In the genomic region with DNA sequence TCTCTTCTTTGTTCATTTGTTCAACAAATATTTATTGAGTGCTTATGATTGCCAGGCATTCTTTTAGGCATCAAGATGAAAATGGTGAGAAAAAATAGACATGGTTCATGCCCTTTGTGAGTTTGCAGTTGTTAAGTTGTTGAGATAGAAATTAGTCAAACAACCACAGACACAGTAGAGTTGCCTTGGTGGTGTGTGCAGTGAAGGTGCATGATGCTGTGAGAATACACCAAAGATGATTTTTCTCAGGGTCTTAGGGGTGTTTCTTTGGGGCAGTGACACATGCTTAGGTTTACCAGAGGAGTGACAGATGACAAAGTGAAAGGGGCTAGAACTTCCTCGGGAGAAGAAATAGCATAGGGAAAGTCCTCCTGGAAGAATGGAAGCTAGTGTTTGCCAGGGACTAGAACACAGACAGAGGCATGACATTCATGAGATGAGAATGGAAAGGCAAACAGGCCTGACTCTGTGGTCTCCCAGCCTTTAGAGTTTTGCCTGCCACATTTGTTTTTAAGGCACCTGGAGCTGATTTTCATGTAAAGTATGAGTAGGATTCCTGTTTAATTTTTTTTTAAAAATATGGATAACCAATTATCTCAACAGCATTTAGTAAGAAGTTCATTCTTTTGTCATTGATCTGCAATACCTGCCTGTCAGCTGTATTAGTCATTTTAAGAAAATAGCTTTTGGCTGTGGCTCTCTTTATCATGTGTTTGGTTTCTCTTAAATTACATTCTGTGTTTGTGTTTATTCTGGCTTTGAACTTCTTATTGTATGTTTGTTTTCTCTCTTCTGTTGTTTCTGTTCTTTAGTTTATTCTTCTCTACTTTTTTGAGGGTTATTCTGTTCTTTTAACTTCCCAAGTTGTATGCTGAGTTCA, we compare ENCODE assay signal across 1 cellular context.
TF ChIP-seq lines count a peak whose summit lies in the region.

No MANE protein-coding gene starts in this region.

TF ChIP-seq in GM12878, 131 proteins besides CTCF, POLR2A, EP300 and RAD21:
- TF ChIP-seq ZBTB11 (CRISPR knock-in tag; IDR thresholded peaks at IDR 0.05) (no peak), TBL1XR1 (IDR thresholded peaks at IDR 0.05; ENCODE audit: low read depth, low read length) (no peak), RUNX3 (IDR thresholded peaks at IDR 0.05; ENCODE audit: low read length) (peak; percentile 55; the same call in 1 of the 2 replicates), CHD4 (IDR thresholded peaks at IDR 0.05) (no peak), KLF5 (IDR thresholded peaks at IDR 0.05; ENCODE audit: partially characterized antibody) (no peak), PKNOX1 (IDR thresholded peaks at IDR 0.05) (peak; percentile 63; the same call in 1 of the 2 replicates)
- TF ChIP-seq, protein P1, sequence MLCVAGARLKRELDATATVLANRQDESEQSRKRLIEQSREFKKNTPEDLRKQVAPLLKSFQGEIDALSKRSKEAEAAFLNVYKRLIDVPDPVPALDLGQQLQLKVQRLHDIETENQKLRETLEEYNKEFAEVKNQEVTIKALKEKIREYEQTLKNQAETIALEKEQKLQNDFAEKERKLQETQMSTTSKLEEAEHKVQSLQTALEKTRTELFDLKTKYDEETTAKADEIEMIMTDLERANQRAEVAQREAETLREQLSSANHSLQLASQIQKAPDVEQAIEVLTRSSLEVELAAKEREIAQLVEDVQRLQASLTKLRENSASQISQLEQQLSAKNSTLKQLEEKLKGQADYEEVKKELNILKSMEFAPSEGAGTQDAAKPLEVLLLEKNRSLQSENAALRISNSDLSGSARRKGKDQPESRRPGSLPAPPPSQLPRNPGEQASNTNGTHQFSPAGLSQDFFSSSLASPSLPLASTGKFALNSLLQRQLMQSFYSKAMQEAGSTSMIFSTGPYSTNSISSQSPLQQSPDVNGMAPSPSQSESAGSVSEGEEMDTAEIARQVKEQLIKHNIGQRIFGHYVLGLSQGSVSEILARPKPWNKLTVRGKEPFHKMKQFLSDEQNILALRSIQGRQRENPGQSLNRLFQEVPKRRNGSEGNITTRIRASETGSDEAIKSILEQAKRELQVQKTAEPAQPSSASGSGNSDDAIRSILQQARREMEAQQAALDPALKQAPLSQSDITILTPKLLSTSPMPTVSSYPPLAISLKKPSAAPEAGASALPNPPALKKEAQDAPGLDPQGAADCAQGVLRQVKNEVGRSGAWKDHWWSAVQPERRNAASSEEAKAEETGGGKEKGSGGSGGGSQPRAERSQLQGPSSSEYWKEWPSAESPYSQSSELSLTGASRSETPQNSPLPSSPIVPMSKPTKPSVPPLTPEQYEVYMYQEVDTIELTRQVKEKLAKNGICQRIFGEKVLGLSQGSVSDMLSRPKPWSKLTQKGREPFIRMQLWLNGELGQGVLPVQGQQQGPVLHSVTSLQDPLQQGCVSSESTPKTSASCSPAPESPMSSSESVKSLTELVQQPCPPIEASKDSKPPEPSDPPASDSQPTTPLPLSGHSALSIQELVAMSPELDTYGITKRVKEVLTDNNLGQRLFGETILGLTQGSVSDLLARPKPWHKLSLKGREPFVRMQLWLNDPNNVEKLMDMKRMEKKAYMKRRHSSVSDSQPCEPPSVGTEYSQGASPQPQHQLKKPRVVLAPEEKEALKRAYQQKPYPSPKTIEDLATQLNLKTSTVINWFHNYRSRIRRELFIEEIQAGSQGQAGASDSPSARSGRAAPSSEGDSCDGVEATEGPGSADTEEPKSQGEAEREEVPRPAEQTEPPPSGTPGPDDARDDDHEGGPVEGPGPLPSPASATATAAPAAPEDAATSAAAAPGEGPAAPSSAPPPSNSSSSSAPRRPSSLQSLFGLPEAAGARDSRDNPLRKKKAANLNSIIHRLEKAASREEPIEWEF (IDR thresholded peaks at IDR 0.05; ENCODE audit: insufficient replicate concordance, low read depth, low read length) = peak; percentile 49
TF ChIP-seq in GM12878: peak in this region for 3.
